In genomic region chr3:51537631-51538030, GRCh38 we compare ENCODE assay signal across 8 cellular contexts. TPM values are rescaled to one million over a fixed set of nuclear protein-coding genes. Genes with fewer than 3 reads are reported as not detected.
A peak's percentile ranks its signal among the peaks of the same experiment; 100 is the strongest.
DNase-seq lines count a peak whose midpoint lies in the region; ATAC-seq and TF ChIP-seq lines count a peak whose summit lies in the region.
"Not testable (repeated sequence)": the region's sequence is repeated elsewhere in the genome, so short reads cannot be mapped to it uniquely, and the experiment has no call there.

No MANE protein-coding gene starts in this region.

- not testable (repeated sequence) for H3K9me3 ChIP-seq in BLaER1 treated with 17β-estradiol and CSF1 and Interleukin-3, amounts not matched to agents 10 nM and 100 nM (replicated peaks in 1 of 11); left lung; thymus (ENCODE audit: control insufficient read depth)

- not testable (repeated sequence) for TF ChIP-seq CTCF in WI38 (IDR thresholded peaks at IDR 0.05; ENCODE audit: low read depth, low read length); astrocyte of the spinal cord (IDR thresholded peaks at IDR 0.05; ENCODE audit: low read depth, low read length); epithelial cell of proximal tubule (conservative IDR thresholded peaks at IDR 0.05; ENCODE audit: low read depth, low read length); left lung (IDR thresholded peaks at IDR 0.05); osteocyte (IDR thresholded peaks at IDR 0.05)

- in situ Hi-C loops in astrocyte of the spinal cord (cut with HindIII; ENCODE audit: low sequenced_read_pairs), result not testable (repeated sequence)

- not testable (repeated sequence) for H3K27me3 ChIP-seq in BLaER1 treated with 17β-estradiol and CSF1 and Interleukin-3, amounts not matched to agents 10 nM and 100 nM; left lung; thymus (ENCODE audit: control insufficient read depth, insufficient read depth)

- WGBS in thymus, result 93% methylated on average over 16 of the region's 16 CpGs

- peak overlapping the region in 8 of 11 experiments; percentile 89 to 96 (median 92); a peak in 10 of 22 replicates for H3K27ac ChIP-seq in BLaER1 treated with 17β-estradiol and CSF1 and Interleukin-3, amounts not matched to agents 10 nM and 100 nM
- H3K27ac ChIP-seq in left lung, result peak overlapping the region in 1 of 2 donors; percentile 85
- H3K27ac ChIP-seq in thymus (ENCODE audit: low read depth), result not testable (repeated sequence)

- H3K36me3 ChIP-seq in BLaER1 treated with 17β-estradiol and CSF1 and Interleukin-3, amounts not matched to agents 10 nM and 100 nM, result peaks cover 9 to 26% (median 16%) of the 10 kb centered on the region in 11 experiments; a peak in 21 of 22 replicates
- not testable (repeated sequence) for H3K36me3 ChIP-seq in left lung; thymus (ENCODE audit: control insufficient read depth, insufficient read depth)

- H3K4me2 ChIP-seq in BLaER1 treated with 17β-estradiol and CSF1 and Interleukin-3, amounts not matched to agents 10 nM and 100 nM, result peak overlapping the region; percentile 78 to 93 (median 89)

- not testable (repeated sequence) for H3K27me3 Mint-ChIP-seq in osteocyte (ENCODE audit: unreplicated experiment)

- H3K36me3 Mint-ChIP-seq in osteocyte (ENCODE audit: unreplicated experiment), result not testable (repeated sequence)

- not testable (repeated sequence) for ATAC-seq in left lung

- peaks cover 0 to 39% (median 32%) of the 10 kb centered on the region in 11 experiments; a peak in 17 of 22 replicates for H4K20me1 ChIP-seq in BLaER1 treated with 17β-estradiol and CSF1 and Interleukin-3, amounts not matched to agents 10 nM and 100 nM

- intact Hi-C loops in left lung (cut with DNase I), result not testable (repeated sequence)

- H3K4me3 Mint-ChIP-seq in osteocyte (ENCODE audit: unreplicated experiment), result peak overlapping the region; percentile 85

- peaks cover 23 to 32% (median 26%) of the 10 kb centered on the region in 10 experiments for H3K4me1 ChIP-seq in BLaER1 treated with 17β-estradiol and CSF1 and Interleukin-3, amounts not matched to agents 10 nM and 100 nM
- H3K4me1 ChIP-seq in left lung, result peaks cover 0 to 25% of the 10 kb centered on the region in 2 donors
- not testable (repeated sequence) for H3K4me1 ChIP-seq in thymus (ENCODE audit: control insufficient read depth, insufficient read depth, low read length)

- H3K9me3 Mint-ChIP-seq in osteocyte (ENCODE audit: unreplicated experiment), result not testable (repeated sequence)

- peaks cover 35% of the 10 kb centered on the region for H3K4me1 Mint-ChIP-seq in osteocyte (ENCODE audit: unreplicated experiment)

- H3K9ac ChIP-seq in BLaER1 treated with 17β-estradiol and CSF1 and Interleukin-3, amounts not matched to agents 10 nM and 100 nM, result peak overlapping the region; percentile 92 to 99 (median 96); a peak in 15 of 22 replicates

- DNase-seq in Jurkat, Clone E6-1 (ENCODE audit: low read depth, low spot score); astrocyte of the spinal cord (ENCODE audit: low read depth, low spot score); epithelial cell of proximal tubule (ENCODE audit: low read depth); left lung; osteocyte (ENCODE audit: extremely low spot score, unreplicated experiment): not testable (repeated sequence)

- peak overlapping the region; percentile 77 for H3K27ac Mint-ChIP-seq in osteocyte (ENCODE audit: unreplicated experiment)

- H3K4me3 ChIP-seq in BLaER1 treated with 17β-estradiol and CSF1 and Interleukin-3, amounts not matched to agents 10 nM and 100 nM, result peak overlapping the region; percentile 77 to 99 (median 90)
- peak overlapping the region; percentile 86 for H3K4me3 ChIP-seq in Jurkat, Clone E6-1 (ENCODE audit: low read length)
- H3K4me3 ChIP-seq in WI38 (ENCODE audit: low read depth, low read length) (peak overlapping the region; percentile 89), astrocyte of the spinal cord (ENCODE audit: low read depth, low read length) (peak overlapping the region; percentile 86), epithelial cell of proximal tubule (ENCODE audit: low read depth, low read length) (peak overlapping the region; percentile 94), left lung (peak overlapping the region; percentile 81 to 94), thymus (ENCODE audit: low read length) (peak overlapping the region; percentile 99)

RNA-seq across cellular contexts. Expression of gene RAD54L2, which starts 0.9 kb away (rescaled TPM):
- 8.9 TPM for polyA plus RNA-seq in Jurkat, Clone E6-1 (2012; ENCODE audit: insufficient read depth, insufficient read length)
- total RNA-seq in epithelial cell of proximal tubule, result 9.6 and 12.6 TPM in 2 replicates
- total RNA-seq in left lung, result 10 to 100 TPM; 20.6 to 22.9 TPM
- total RNA-seq in osteocyte, result 27.3 and 28.3 TPM in 2 replicates
- 3.8 TPM for polyA plus RNA-seq in thymus

RNA-seq across cellular contexts. Expression of gene DCAF1, which starts 37.8 kb away (rescaled TPM):
- polyA plus RNA-seq in Jurkat, Clone E6-1 (2012; ENCODE audit: insufficient read depth, insufficient read length), result 32.0 TPM
- 13.7 and 15.6 TPM in 2 replicates for total RNA-seq in epithelial cell of proximal tubule
- total RNA-seq in left lung, result 10 to 100 TPM; 18.1 to 20.8 TPM
- total RNA-seq in osteocyte, result 16.8 and 17.5 TPM in 2 replicates
- 11.0 TPM for polyA plus RNA-seq in thymus
